Comparison of ENCODE assay signal across 8 cellular contexts in the genomic region with DNA sequence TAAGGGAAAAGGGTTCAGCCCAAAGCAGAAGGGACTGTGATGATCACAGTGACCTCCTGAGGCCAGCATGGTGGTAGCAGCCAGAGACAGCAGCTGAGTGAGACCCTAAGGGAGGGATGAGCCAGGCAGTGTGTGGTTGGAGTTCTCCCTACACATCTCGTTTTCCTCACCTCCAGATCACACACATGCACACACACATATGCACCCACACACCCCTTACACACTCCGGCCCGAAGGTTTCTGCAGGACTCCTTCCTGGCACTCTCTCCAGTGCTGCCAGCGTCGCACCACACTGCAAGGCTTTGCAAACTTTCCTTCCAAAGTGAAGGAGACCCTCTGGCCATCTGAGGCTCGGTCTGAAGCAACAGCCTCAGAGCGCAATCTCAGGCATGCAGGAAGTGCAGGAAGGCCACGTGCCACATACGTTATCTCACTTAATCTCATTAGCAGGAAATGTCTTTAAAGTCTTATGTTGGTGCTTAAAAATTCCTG. TPM values are rescaled to one million over a fixed set of nuclear protein-coding genes. Genes with fewer than 3 reads are reported as not detected.
DNase-seq lines count a peak whose midpoint lies in the region; ATAC-seq and TF ChIP-seq lines count a peak whose summit lies in the region.

No MANE protein-coding gene starts in this region.

- no peak overlapping the region for H3K4me3 Mint-ChIP-seq in activated CD8-positive, alpha-beta T cell treated with anti-CD3 and anti-CD28 coated beads for 36 hours

- peak overlapping the region; percentile 93 for H3K4me2 ChIP-seq in BLaER1

- CTCF ChIA-PET in activated CD8-positive, alpha-beta T cell treated with anti-CD3 and anti-CD28 coated beads for 36 hours (lab: Charles Lee) = interaction anchor here (1.2 to 1.7 kb wide), 4 partner anchors 9 to 41 kb away, joined by 3 to 7 read pairs (median 4); no protein-coding TSS in a partner anchor

- 0 out of 2 replicates have a peak overlapping the region, but pooled peaks have one; percentile 11 for H3K9ac ChIP-seq in BLaER1

- no peaks in the 10 kb centered on the region for H3K27me3 Mint-ChIP-seq in activated CD8-positive, alpha-beta T cell treated with anti-CD3 and anti-CD28 coated beads for 36 hours

- no peaks in the 10 kb centered on the region for H3K9me3 Mint-ChIP-seq in activated CD8-positive, alpha-beta T cell treated with anti-CD3 and anti-CD28 coated beads for 36 hours

- no peak for TF ChIP-seq CTCF in activated CD8-positive, alpha-beta T cell treated with anti-CD3 and anti-CD28 coated beads for 36 hours (IDR thresholded peaks at IDR 0.05)
- TF ChIP-seq CTCF in left lung (IDR thresholded peaks at IDR 0.05) = peak in 1 of 2 donors; percentile 15

- no peaks in the 10 kb centered on the region for H4K20me1 ChIP-seq in BLaER1

- no peaks in the 10 kb centered on the region for H3K36me3 Mint-ChIP-seq in activated CD8-positive, alpha-beta T cell treated with anti-CD3 and anti-CD28 coated beads for 36 hours (ENCODE audit: low read depth)

- no peak overlapping the region for H3K27ac Mint-ChIP-seq in activated CD8-positive, alpha-beta T cell treated with anti-CD3 and anti-CD28 coated beads for 36 hours

- H3K27ac ChIP-seq in BLaER1 = peak overlapping the region; percentile 70
- H3K27ac ChIP-seq in left lung = peak overlapping the region in 1 of 2 donors; percentile 60

- H3K27me3 ChIP-seq in BLaER1 (no peaks in the 10 kb centered on the region), left lung (no peaks in the 10 kb centered on the region)

- H3K4me1 Mint-ChIP-seq in activated CD8-positive, alpha-beta T cell treated with anti-CD3 and anti-CD28 coated beads for 36 hours (ENCODE audit: low read depth) = peaks cover 12% of the 10 kb centered on the region

- H3K4me1 ChIP-seq in BLaER1 (peaks cover 76% of the 10 kb centered on the region), left lung (peaks cover 32 to 41% of the 10 kb centered on the region in 2 donors)

- intact Hi-C loops in activated CD8-positive, alpha-beta T cell treated with anti-CD3 and anti-CD28 coated beads for 36 hours (cut with micrococcal nuclease) = no loop called here
- intact Hi-C loops in left lung (cut with DNase I) = no loop called here

- ATAC-seq in activated CD8-positive, alpha-beta T cell treated with anti-CD3 and anti-CD28 coated beads for 36 hours = no peak
- peak; percentile 31 for ATAC-seq in left lung
- ATAC-seq in HG02973 (IDR thresholded peaks at IDR 0.05; ENCODE audit: unreplicated experiment) = no peak

- H3K4me3 ChIP-seq in BLaER1 (no peak overlapping the region), left lung (no peak overlapping the region)

- DNase-seq in HCEC 1CT (peak; percentile 9), left lung (peak in 1 of 2 donors; percentile 50), AG20443 (ENCODE audit: low spot score) (no peak), hippocampal formation (lab: John Stamatoyannopoulos, UW) (no peak), T-helper 9 cell (no peak)
- peak; percentile 12 for DNase-seq in activated CD8-positive, alpha-beta T cell treated with anti-CD3 and anti-CD28 coated beads for 36 hours

- H3K9me3 ChIP-seq in BLaER1 = no peaks in the 10 kb centered on the region
- H3K9me3 ChIP-seq in left lung = no peaks in the 10 kb centered on the region

- H3K36me3 ChIP-seq in BLaER1 (no peaks in the 10 kb centered on the region), left lung (no peaks in the 10 kb centered on the region)

- POLR2A ChIA-PET in activated CD8-positive, alpha-beta T cell treated with anti-CD3 and anti-CD28 coated beads for 36 hours (lab: Charles Lee) = interaction anchor here (1.5 kb wide), 1 partner anchor 36 kb away, joined by 3 read pairs; no protein-coding TSS in a partner anchor

RNA-seq across cellular contexts. Expression of a gene that starts 26.9 kb away (rescaled TPM):
- 10 to 100 TPM; 15.2 to 17.5 TPM for total RNA-seq in activated CD8-positive, alpha-beta T cell treated with anti-CD3 and anti-CD28 coated beads for 36 hours
- total RNA-seq in left lung = 10 to 100 TPM; 88.9 to 95.5 TPM

Comparison
In these comparisons a context has a peak if more than half of its experiments do, and no peak if none do; other contexts are left out.
1. DNase-seq: peak in HCEC 1CT (single experiment) and activated CD8-positive, alpha-beta T cell treated with anti-CD3 and anti-CD28 coated beads for 36 hours (single experiment); none in AG20443 (single experiment), hippocampal formation (0 of 2) and T-helper 9 cell (single experiment).
2. RNA of a gene that starts 26.9 kb away (total RNA-seq): 88.9 to 95.5 TPM in left lung; 15.2 to 17.5 TPM in activated CD8-positive, alpha-beta T cell treated with anti-CD3 and anti-CD28 coated beads for 36 hours; every median in the first group is over 4 times any median in the second.